11 cellular contexts compared by ENCODE assay signal in the genomic region with DNA sequence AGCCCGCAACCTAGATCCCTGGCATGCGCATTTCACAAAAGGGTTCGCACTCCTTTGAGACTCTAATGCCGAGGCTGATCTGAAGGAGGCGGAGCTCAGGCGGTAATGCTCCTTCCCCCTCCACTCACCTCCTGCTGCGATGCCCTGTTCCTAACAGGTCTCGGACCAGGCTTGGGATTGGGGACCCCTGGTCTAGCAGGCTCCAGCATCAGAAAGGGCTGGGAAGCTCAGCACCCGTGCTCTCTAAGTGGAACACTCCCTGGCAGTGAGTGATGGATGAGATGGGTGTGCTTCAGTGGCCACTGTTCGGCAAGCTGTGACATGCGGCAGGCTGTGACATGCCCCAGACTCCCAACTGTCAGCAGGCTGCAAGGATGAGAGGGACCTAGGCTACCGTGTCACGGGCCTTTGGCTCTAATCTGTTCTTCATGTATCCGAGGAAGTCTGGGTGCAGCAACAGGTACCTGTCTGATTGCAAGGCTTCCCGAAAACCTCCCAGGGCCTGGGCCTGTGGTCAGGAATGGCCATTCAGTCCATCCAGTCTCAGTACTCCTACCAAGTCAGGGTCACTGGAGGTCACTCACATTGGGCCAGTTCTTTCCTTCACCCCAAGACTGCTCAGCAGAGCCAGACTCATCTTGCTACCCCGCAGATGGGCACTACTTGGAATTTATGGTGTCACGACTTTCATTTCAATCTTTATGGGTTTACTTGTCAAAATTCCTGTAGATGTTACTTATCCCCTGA. TPM values are rescaled to one million over a fixed set of nuclear protein-coding genes. Genes with fewer than 3 reads are reported as not detected.
DNase-seq lines count a peak whose midpoint lies in the region; ATAC-seq, FAIRE-seq and TF ChIP-seq lines count a peak whose summit lies in the region.
"Had no signal": no experiment of that assay in that cellular context is flagged by ENCODE, and none has a peak within 500 bp of the region (broad histone marks: within the 10 kb centered on the region; RNA-seq: fewer than 3 reads in every experiment).

No MANE protein-coding gene starts in this region.

- no peaks in the 10 kb centered on the region for H3F3A ChIP-seq in SK-N-SH (replicated peaks; ENCODE audit: insufficient read depth)

- no peak; the same call in 2 of the 3 replicates for ATAC-seq in SK-N-SH treated with all-trans-retinoic acid at 6 μM for 48 hours

- H3K4me2 ChIP-seq in SK-N-SH (no peak overlapping the region), endothelial cell of umbilical vein (ENCODE audit: insufficient read depth, low read length) (no peak overlapping the region)

- H3K27me3 ChIP-seq in SK-N-SH (ENCODE audit: insufficient read depth) (peaks cover 37% of the 10 kb centered on the region), endothelial cell of umbilical vein (ENCODE audit: control insufficient read depth in 2 of 2, insufficient read depth in 2 of 2, low read length in 2 of 2) (peaks cover 16 to 18% of the 10 kb centered on the region in 2 experiments)

- H3K9ac ChIP-seq in SK-N-SH, result no peak overlapping the region
- no peak overlapping the region for H3K9ac ChIP-seq in endothelial cell of umbilical vein (replicated peaks; ENCODE audit: extremely low read depth, insufficient read depth, low read length)

- H3K36me3 ChIP-seq in SK-N-SH (replicated peaks in 1 of 2; ENCODE audit: control insufficient read depth in 1 of 2, insufficient read depth in 2 of 2, low read length in 1 of 2) (no peaks in the 10 kb centered on the region), endothelial cell of umbilical vein (ENCODE audit: control insufficient read depth in 2 of 2, extremely low read depth in 1 of 2, insufficient read depth in 2 of 2, low read length in 2 of 2) (no peaks in the 10 kb centered on the region)

- H3K27ac ChIP-seq in SK-N-SH (ENCODE audit: low read depth in 2 of 2, low read length in 1 of 2) (no peak overlapping the region), endothelial cell of umbilical vein (ENCODE audit: insufficient read depth, low read depth, low read length) (no peak overlapping the region)

- H3K27me3 Mint-ChIP-seq in type B pancreatic cell, result peaks cover 50% of the 10 kb centered on the region

- BruUV-seq in endothelial cell of umbilical vein (replicated peaks; lab: Mats Ljungman, UMichigan), result no TSS peak

- TF ChIP-seq RAD21 in SK-N-SH (IDR thresholded peaks at IDR 0.05; ENCODE audit: low read length), result no peak

- H3K4me3 ChIP-seq in SK-N-SH (ENCODE audit: low read depth in 2 of 2, low read length in 1 of 2) (no peak overlapping the region), endothelial cell of umbilical vein (replicated peaks in 1 of 3; ENCODE audit: insufficient read depth in 1 of 3, low read depth in 1 of 3, low read length in 3 of 3) (no peak overlapping the region)

- POLR2A ChIA-PET in SK-N-SH (lab: Yijun Ruan, JAX) (interaction anchor here (1.2 kb wide), 1 partner anchor 20 kb away, joined by 4 read pairs; no protein-coding TSS in a partner anchor), endothelial cell of umbilical vein (lab: Charles Lee) (no interaction called here)

- H4K20me1 ChIP-seq in SK-N-SH (ENCODE audit: insufficient read depth), result no peaks in the 10 kb centered on the region
- H4K20me1 ChIP-seq in endothelial cell of umbilical vein (replicated peaks; ENCODE audit: control insufficient read depth, extremely low read depth, insufficient read depth, low read length), result no peaks in the 10 kb centered on the region

- CTCF ChIA-PET in SK-N-SH (lab: Yijun Ruan, JAX) (interaction anchor here (0.6 to 4.8 kb wide), 20 partner anchors 8 to 128 kb away, joined by 3 to 40 read pairs (median 6); partner anchors contain the start of gene AANAT), endothelial cell of umbilical vein (lab: Charles Lee) (interaction anchor here (1.0 to 3.9 kb wide), 13 partner anchors 17 to 95 kb away, joined by 3 to 32 read pairs (median 5); partner anchors contain the start of genes CYGB and PRCD)

- TF ChIP-seq EP300 in SK-N-SH (IDR thresholded peaks at IDR 0.05; ENCODE audit: borderline replicate concordance in 1 of 2, low read depth in 1 of 2, low read length in 1 of 2), result no peak

- H3K4me3 Mint-ChIP-seq in type B pancreatic cell, result peak overlapping the region; percentile 75
- H3K4me3 Mint-ChIP-seq: activated naive CD4-positive, alpha-beta T cell treated with anti-CD3 and anti-CD28 coated beads, Interleukin-2, amount 10 ng/mL, durations not matched to agents 7 days and 5 days had no signal

- H3K9me2 ChIP-seq in SK-N-SH, result no peaks in the 10 kb centered on the region

- DNase-seq in SK-N-SH (peak; percentile 65), NCI-H345 treated with DMSO at 0.1 percent for 48 hours (lab: John Stamatoyannopoulos, UW; ENCODE audit: unreplicated experiment) (peak; percentile 95), endothelial cell of umbilical vein (ENCODE audit: low read depth, low spot score) (no peak), type B pancreatic cell (ENCODE audit: extremely low spot score, unreplicated experiment) (no peak), anterior cingulate cortex (lab: John Stamatoyannopoulos, UW) (no peak), LoVo (ENCODE audit: low spot score) (no peak), NCI-H748 (lab: John Stamatoyannopoulos, UW; ENCODE audit: unreplicated experiment) (no peak)

- peaks cover 6% of the 10 kb centered on the region for H3K36me3 Mint-ChIP-seq in type B pancreatic cell
- H3K36me3 Mint-ChIP-seq: activated naive CD4-positive, alpha-beta T cell treated with anti-CD3 and anti-CD28 coated beads, Interleukin-2, amount 10 ng/mL, durations not matched to agents 7 days and 5 days had no signal

- H3K79me2 ChIP-seq in SK-N-SH (ENCODE audit: insufficient read depth) (no peaks in the 10 kb centered on the region), endothelial cell of umbilical vein (ENCODE audit: control insufficient read depth, insufficient read depth, low read length) (no peaks in the 10 kb centered on the region)

- H2AFZ ChIP-seq in SK-N-SH (ENCODE audit: low read depth) (no peak overlapping the region), endothelial cell of umbilical vein (ENCODE audit: low read depth, low read length) (no peak overlapping the region)

- H3K9me3 Mint-ChIP-seq in type B pancreatic cell, result no peaks in the 10 kb centered on the region
- H3K9me3 Mint-ChIP-seq: activated naive CD4-positive, alpha-beta T cell treated with anti-CD3 and anti-CD28 coated beads, Interleukin-2, amount 10 ng/mL, durations not matched to agents 7 days and 5 days had no signal

- TF ChIP-seq POLR2A in endothelial cell of umbilical vein (IDR thresholded peaks at IDR 0.05; ENCODE audit: low read depth, low read length), result no peak

- peak overlapping the region; percentile 42 for H3K27ac Mint-ChIP-seq in type B pancreatic cell
- H3K27ac Mint-ChIP-seq: activated naive CD4-positive, alpha-beta T cell treated with anti-CD3 and anti-CD28 coated beads, Interleukin-2, amount 10 ng/mL, durations not matched to agents 7 days and 5 days had no signal

- H3K9me3 ChIP-seq in SK-N-SH, result no peaks in the 10 kb centered on the region
- H3K9me3 ChIP-seq in endothelial cell of umbilical vein (replicated peaks; ENCODE audit: control insufficient read depth, insufficient read depth, low read length), result no peaks in the 10 kb centered on the region

- WGBS in SK-N-SH (ENCODE audit: low lambda C conversion rate), result 63% methylated on average over 17 of the region's 17 CpGs

- no peak for FAIRE-seq in endothelial cell of umbilical vein (lab: Jason Lieb, UNC)

- H3K4me1 Mint-ChIP-seq in type B pancreatic cell (ENCODE audit: unreplicated experiment), result peaks cover 29% of the 10 kb centered on the region

- dilution Hi-C loops in endothelial cell of umbilical vein (cut with MboI; ENCODE audit: extremely low pct_ligation_motif_present, low sequenced_read_pairs), result no loop called here

- H3K4me1 ChIP-seq in SK-N-SH (ENCODE audit: control insufficient read depth in 1 of 2, insufficient read depth in 2 of 2, low read depth in 1 of 2, low read length in 1 of 2), result peaks cover 0 to 9% of the 10 kb centered on the region in 2 experiments; a peak in 1 of 4 replicates
- H3K4me1 ChIP-seq in endothelial cell of umbilical vein (ENCODE audit: control insufficient read depth, extremely low read depth, insufficient read depth, low read length), result peaks cover 5% of the 10 kb centered on the region

- TF ChIP-seq CTCF in SK-N-SH (IDR thresholded peaks at IDR 0.05), result no peak
- no peak for TF ChIP-seq CTCF in endothelial cell of umbilical vein (IDR thresholded peaks at IDR 0.05; ENCODE audit: extremely low read depth in 1 of 2, insufficient read depth in 1 of 2, low read depth in 1 of 2, low read length in 2 of 2)
- no peak for TF ChIP-seq CTCF in type B pancreatic cell (conservative IDR thresholded peaks at IDR 0.05)

- intact Hi-C loops in endothelial cell of umbilical vein (cut with micrococcal nuclease), result loop anchor here (1.0 to 5.0 kb wide), 3 partner anchors 30 to 64 kb away; no protein-coding TSS in a partner anchor

- H3K9me1 ChIP-seq in endothelial cell of umbilical vein (replicated peaks; ENCODE audit: control insufficient read depth, extremely low read depth, insufficient read depth, low read length), result no peaks in the 10 kb centered on the region

RNA-seq across cellular contexts. Expression of gene ST6GALNAC2, which starts 1.3 kb away (rescaled TPM):
- polyA plus RNA-seq in SK-N-SH (2012; rRNA removed), result 0.57 and 0.94 TPM in 2 replicates
- polyA plus RNA-seq in SK-N-SH (2012; cell fraction: cytosol; rRNA removed), result 0.44 and 0.60 TPM in 2 replicates
- polyA plus RNA-seq in SK-N-SH (2012; cell fraction: nucleus; rRNA removed), result 0.49 and 1.7 TPM in 2 replicates
- 0.69 and 1.7 TPM in 2 replicates for total RNA-seq in endothelial cell of umbilical vein
- polyA plus RNA-seq in endothelial cell of umbilical vein, result 0.59 and 0.76 TPM in 2 replicates
- 0.34 and 0.50 TPM in 2 replicates for polyA plus RNA-seq in endothelial cell of umbilical vein (2011; cell fraction: cytosol; rRNA removed)
- 0.63 and 0.90 TPM in 2 replicates for polyA plus RNA-seq in endothelial cell of umbilical vein (2011; cell fraction: nucleus; rRNA removed)
- polyA plus RNA-seq in endothelial cell of umbilical vein (2012), result 0.52 and 0.60 TPM in 2 replicates
- 1.4 and 1.7 TPM in 2 replicates for polyA minus RNA-seq in endothelial cell of umbilical vein
- polyA minus RNA-seq in endothelial cell of umbilical vein (2011; cell fraction: cytosol; rRNA and poly(A)+ RNA removed), result not detected
- polyA minus RNA-seq in endothelial cell of umbilical vein (2011; cell fraction: nucleus; rRNA and poly(A)+ RNA removed), result not detected in 2 replicates
- total RNA-seq in type B pancreatic cell (ENCODE audit: low replicate concordance), result 4.3 and 10.4 TPM in 2 replicates

RNA-seq across cellular contexts. Expression of gene PRCD, which starts 47.1 kb away (rescaled TPM):
- 2.2 and 5.0 TPM in 2 replicates for polyA plus RNA-seq in SK-N-SH (2012; rRNA removed)
- polyA plus RNA-seq in SK-N-SH (2012; cell fraction: cytosol; rRNA removed), result 5.8 and 8.0 TPM in 2 replicates
- polyA plus RNA-seq in SK-N-SH (2012; cell fraction: nucleus; rRNA removed), result 5.6 and 13.2 TPM in 2 replicates
- not detected in 2 replicates for total RNA-seq in endothelial cell of umbilical vein
- not detected in 2 replicates for polyA plus RNA-seq in endothelial cell of umbilical vein
- polyA plus RNA-seq in endothelial cell of umbilical vein (2011; cell fraction: cytosol; rRNA removed), result not detected in 2 replicates
- polyA plus RNA-seq in endothelial cell of umbilical vein (2011; cell fraction: nucleus; rRNA removed), result 0.12 and 0.34 TPM in 2 replicates
- 0.26 TPM in 1 of 2 replicates, not detected in the other for polyA plus RNA-seq in endothelial cell of umbilical vein (2012)
- polyA minus RNA-seq in endothelial cell of umbilical vein, result not detected in 2 replicates
- not detected for polyA minus RNA-seq in endothelial cell of umbilical vein (2011; cell fraction: cytosol; rRNA and poly(A)+ RNA removed)
- not detected in 2 replicates for polyA minus RNA-seq in endothelial cell of umbilical vein (2011; cell fraction: nucleus; rRNA and poly(A)+ RNA removed)
- 0.33 and 3.3 TPM in 2 replicates for total RNA-seq in type B pancreatic cell (ENCODE audit: low replicate concordance)
- total RNA-seq: kidney epithelial cell, NCI-H460 had no signal

RNA-seq across cellular contexts. Expression of gene CYGB, which starts 49.4 kb away (rescaled TPM):
- polyA plus RNA-seq in SK-N-SH (2012; rRNA removed) (1.7 and 3.7 TPM in 2 replicates), endothelial cell of umbilical vein (0.22 and 0.51 TPM in 2 replicates)
- 1.3 and 3.2 TPM in 2 replicates for polyA plus RNA-seq in SK-N-SH (2012; cell fraction: cytosol; rRNA removed)
- 1.1 and 1.7 TPM in 2 replicates for polyA plus RNA-seq in SK-N-SH (2012; cell fraction: nucleus; rRNA removed)
- total RNA-seq in endothelial cell of umbilical vein (0.42 and 0.91 TPM in 2 replicates), type B pancreatic cell (ENCODE audit: low replicate concordance) (2.5 and 10.0 TPM in 2 replicates)
- polyA plus RNA-seq in endothelial cell of umbilical vein (2011; cell fraction: cytosol; rRNA removed), result 0.26 and 0.31 TPM in 2 replicates
- 0.13 TPM in 1 of 2 replicates, not detected in the other for polyA plus RNA-seq in endothelial cell of umbilical vein (2011; cell fraction: nucleus; rRNA removed)
- polyA plus RNA-seq in endothelial cell of umbilical vein (2012), result 0.23 and 1.4 TPM in 2 replicates
- polyA minus RNA-seq in endothelial cell of umbilical vein, result 0.08 and 0.36 TPM in 2 replicates
- polyA minus RNA-seq in endothelial cell of umbilical vein (2011; cell fraction: cytosol; rRNA and poly(A)+ RNA removed), result not detected
- polyA minus RNA-seq in endothelial cell of umbilical vein (2011; cell fraction: nucleus; rRNA and poly(A)+ RNA removed), result not detected in 2 replicates

RNA-seq across cellular contexts. Expression of gene ST6GALNAC1, which starts 56.6 kb away (rescaled TPM):
- polyA plus RNA-seq in SK-N-SH (2012; rRNA removed), result not detected in 2 replicates
- polyA plus RNA-seq in SK-N-SH (2012; cell fraction: cytosol; rRNA removed), result not detected in 2 replicates
- polyA plus RNA-seq in SK-N-SH (2012; cell fraction: nucleus; rRNA removed), result 0.11 TPM in 1 of 2 replicates, not detected in the other
- 0.55 TPM in 1 of 2 replicates, not detected in the other for total RNA-seq in endothelial cell of umbilical vein
- 0.19 and 0.25 TPM in 2 replicates for polyA plus RNA-seq in endothelial cell of umbilical vein
- 0.03 and 0.21 TPM in 2 replicates for polyA plus RNA-seq in endothelial cell of umbilical vein (2011; cell fraction: cytosol; rRNA removed)
- 0.14 TPM in 1 of 2 replicates, not detected in the other for polyA plus RNA-seq in endothelial cell of umbilical vein (2011; cell fraction: nucleus; rRNA removed)
- 0.46 and 1.1 TPM in 2 replicates for polyA plus RNA-seq in endothelial cell of umbilical vein (2012)
- polyA minus RNA-seq in endothelial cell of umbilical vein, result 0.21 and 1.6 TPM in 2 replicates
- polyA minus RNA-seq in endothelial cell of umbilical vein (2011; cell fraction: cytosol; rRNA and poly(A)+ RNA removed), result 6.1 TPM
- not detected in 2 replicates for polyA minus RNA-seq in endothelial cell of umbilical vein (2011; cell fraction: nucleus; rRNA and poly(A)+ RNA removed)
- 10.3 and 17.3 TPM in 2 replicates for total RNA-seq in type B pancreatic cell (ENCODE audit: low replicate concordance)
- total RNA-seq: kidney epithelial cell, NCI-H460 had no signal

Comparison
In these comparisons a context has a peak if more than half of its experiments do, and no peak if none do; other contexts are left out.
1. DNase-seq: peak in SK-N-SH (single experiment) and NCI-H345 treated with DMSO at 0.1 percent for 48 hours (single experiment); none in endothelial cell of umbilical vein (single experiment), type B pancreatic cell (single experiment), anterior cingulate cortex (0 of 58), LoVo (single experiment) and NCI-H748 (single experiment).